14 cellular contexts compared by ENCODE assay signal in genomic region chr17:7325031-7325528, GRCh38. TPM values are rescaled to one million over a fixed set of nuclear protein-coding genes. Genes with fewer than 3 reads are reported as not detected.
DNase-seq lines count a peak whose midpoint lies in the region; ATAC-seq and TF ChIP-seq lines count a peak whose summit lies in the region.
"Had no signal": no experiment of that assay in that cellular context is flagged by ENCODE, and none has a peak within 500 bp of the region (broad histone marks: within the 10 kb centered on the region; RNA-seq: fewer than 3 reads in every experiment).

No MANE protein-coding gene starts in this region.

- CTCF ChIA-PET in HEK293T (lab: Yijun Ruan, JAX) = interaction anchor here (1.0 to 1.1 kb wide), 2 partner anchors 9 to 12 kb away, joined by 4 to 5 read pairs; no protein-coding TSS in a partner anchor

- no peaks in the 10 kb centered on the region for H3K27me3 Mint-ChIP-seq in activated naive CD4-positive, alpha-beta T cell treated with anti-CD3 and anti-CD28 coated beads, Interleukin-2, amount 50 U/mL, for 24 hours
- H3K27me3 Mint-ChIP-seq in T-helper 17 cell = no peaks in the 10 kb centered on the region
- H3K27me3 Mint-ChIP-seq: CD4-positive, alpha-beta memory T cell had no signal

- no peak overlapping the region for H3K4me3 Mint-ChIP-seq in activated naive CD4-positive, alpha-beta T cell treated with anti-CD3 and anti-CD28 coated beads, Interleukin-2, amount 50 U/mL, for 24 hours
- H3K4me3 Mint-ChIP-seq in T-helper 17 cell = no peak overlapping the region
- H3K4me3 Mint-ChIP-seq: CD4-positive, alpha-beta memory T cell had no signal

- peaks cover 5% of the 10 kb centered on the region for H3K36me3 Mint-ChIP-seq in activated naive CD4-positive, alpha-beta T cell treated with anti-CD3 and anti-CD28 coated beads, Interleukin-2, amount 50 U/mL, for 24 hours
- H3K36me3 Mint-ChIP-seq in T-helper 17 cell (ENCODE audit: low read depth) = peaks cover 5% of the 10 kb centered on the region

- no peaks in the 10 kb centered on the region for H3K9me3 Mint-ChIP-seq in activated naive CD4-positive, alpha-beta T cell treated with anti-CD3 and anti-CD28 coated beads, Interleukin-2, amount 50 U/mL, for 24 hours

- no peak for DNase-seq in activated naive CD4-positive, alpha-beta T cell treated with Interleukin-2 at 50 U/mL for 16 hours
- DNase-seq in T-helper 17 cell = no peak
- peak; percentile 40 for DNase-seq in islet precursor cell
- no peak for DNase-seq in NCI-H2029 (lab: John Stamatoyannopoulos, UW)
- DNase-seq in HEK293T (ENCODE audit: extremely low spot score) = no peak
- no peak for DNase-seq in NOMO-1 (lab: John Stamatoyannopoulos, UW; ENCODE audit: unreplicated experiment in 2 of 2)
- DNase-seq: ACHN; CD4-positive, alpha-beta memory T cell; DMS79; GOT3; HCEC 1CT had no signal

- H3K9me3 ChIP-seq in T-helper 17 cell (ENCODE audit: control insufficient read depth, low read length, poor library complexity, severe bottlenecking) = no peaks in the 10 kb centered on the region
- H3K9me3 ChIP-seq: BLaER1 treated with 17β-estradiol and CSF1 and Interleukin-3, amounts not matched to agents 10 nM and 100 nM had no signal

- peak overlapping the region; percentile 59 for H3K27ac Mint-ChIP-seq in activated naive CD4-positive, alpha-beta T cell treated with anti-CD3 and anti-CD28 coated beads, Interleukin-2, amount 50 U/mL, for 24 hours
- peak overlapping the region; percentile 79 for H3K27ac Mint-ChIP-seq in T-helper 17 cell

- POLR2A ChIA-PET in HEK293T (lab: Yijun Ruan, JAX) = interaction anchor here (5.1 kb wide), 1 partner anchor 9 kb away, joined by 56 read pairs; the partner anchor contains the start of gene GPS2

- peaks cover 22% of the 10 kb centered on the region for H3K4me1 Mint-ChIP-seq in activated naive CD4-positive, alpha-beta T cell treated with anti-CD3 and anti-CD28 coated beads, Interleukin-2, amount 50 U/mL, for 24 hours
- H3K4me1 Mint-ChIP-seq in T-helper 17 cell = peaks cover 28% of the 10 kb centered on the region

- ATAC-seq in T-helper 17 cell = no peak
- no peak for ATAC-seq in HG02798 (IDR thresholded peaks at IDR 0.05; ENCODE audit: poor library complexity, unreplicated experiment)

TF ChIP-seq in HEK293T, 16 proteins besides CTCF, POLR2A, EP300 and RAD21:
- TF ChIP-seq FOXK2 (IDR thresholded peaks at IDR 0.05) = no peak
- TF ChIP-seq HDGF (IDR thresholded peaks at IDR 0.05; ENCODE audit: borderline replicate concordance) = no peak
- no peak for TF ChIP-seq PKNOX1 (IDR thresholded peaks at IDR 0.05)
- no peak for TF ChIP-seq TARDBP (IDR thresholded peaks at IDR 0.05)
- TF ChIP-seq SP1 (IDR thresholded peaks at IDR 0.05) = no peak
- TF ChIP-seq CTBP1 (IDR thresholded peaks at IDR 0.05; ENCODE audit: borderline replicate concordance) = no peak
- no peak for TF ChIP-seq BHLHE40 (IDR thresholded peaks at IDR 0.05; ENCODE audit: borderline replicate concordance)
- no peak for TF ChIP-seq FOXM1 (IDR thresholded peaks at IDR 0.05; ENCODE audit: borderline replicate concordance)
- no peak for TF ChIP-seq ZNF384 (IDR thresholded peaks at IDR 0.05)
- no peak for TF ChIP-seq L3MBTL2 (conservative IDR thresholded peaks at IDR 0.05)
- no peak for TF ChIP-seq LEF1 (IDR thresholded peaks at IDR 0.05; ENCODE audit: borderline replicate concordance)
- TF ChIP-seq ELF4 (IDR thresholded peaks at IDR 0.05) = no peak
- no peak for TF ChIP-seq SUZ12 (IDR thresholded peaks at IDR 0.05)
- no peak for TF ChIP-seq NFRKB (IDR thresholded peaks at IDR 0.05)
- TF ChIP-seq FOXA1 (IDR thresholded peaks at IDR 0.05) = no peak
- TF ChIP-seq ARNT (IDR thresholded peaks at IDR 0.05) = no peak
TF ChIP-seq in HEK293T: peak in this region for 0.

RNA-seq across cellular contexts. Expression of gene NEURL4, which starts 4.1 kb away (rescaled TPM):
- total RNA-seq in T-helper 17 cell = 10 to 100 TPM; 29.9 to 43.8 TPM

RNA-seq across cellular contexts. Expression of gene GPS2, which starts 9.9 kb away (rescaled TPM):
- 100 to 1,000 TPM in 1 of 2 donors, 10 to 100 TPM in 1; 96.5 to 104 TPM for total RNA-seq in T-helper 17 cell

RNA-seq across cellular contexts. Expression of gene ACAP1, which starts 11.2 kb away (rescaled TPM):
- total RNA-seq in T-helper 17 cell = 100 to 1,000 TPM; 641 to 702 TPM

RNA-seq across cellular contexts. Expression of gene EIF5A, which starts 17.7 kb away (rescaled TPM):
- total RNA-seq in T-helper 17 cell = 100 to 1,000 TPM; 496 to 601 TPM

RNA-seq across cellular contexts. Expression of gene KCTD11, which starts 26.9 kb away (rescaled TPM):
- 1 to 10 TPM; 1.6 to 2.7 TPM for total RNA-seq in T-helper 17 cell
